12 cellular contexts compared by ENCODE assay signal in genomic region chr9:89177021-89177400, GRCh38. TPM values are rescaled to one million over a fixed set of nuclear protein-coding genes. Genes with fewer than 3 reads are reported as not detected.
DNase-seq lines count a peak whose midpoint lies in the region; FAIRE-seq and TF ChIP-seq lines count a peak whose summit lies in the region.
"Had no signal": no experiment of that assay in that cellular context is flagged by ENCODE, and none has a peak within 500 bp of the region (broad histone marks: within the 10 kb centered on the region; RNA-seq: fewer than 3 reads in every experiment).

No MANE protein-coding gene starts in this region.

- no peak for FAIRE-seq in urothelium cell line (lab: Jason Lieb, UNC)

- H3K9me3 Mint-ChIP-seq in nephron, result no peaks in the 10 kb centered on the region
- H3K9me3 Mint-ChIP-seq: activated naive CD4-positive, alpha-beta T cell treated with anti-CD3 and anti-CD28 coated beads, Interleukin-2, amount 50 U/mL, for 24 hours; CD8-positive, alpha-beta T cell had no signal

- peaks cover 88% of the 10 kb centered on the region for H3K27me3 Mint-ChIP-seq in nephron (ENCODE audit: low read depth)

- peak overlapping the region; percentile 47 for H3K4me3 ChIP-seq in NB4 (ENCODE audit: low read depth, low read length)
- H3K4me3 ChIP-seq in esophagus muscularis mucosa, result peak overlapping the region; percentile 51 to 64 (median 53)

- H3K36me3 Mint-ChIP-seq in nephron (ENCODE audit: low read depth), result no peaks in the 10 kb centered on the region
- H3K36me3 Mint-ChIP-seq: activated naive CD4-positive, alpha-beta T cell treated with anti-CD3 and anti-CD28 coated beads, Interleukin-2, amount 50 U/mL, for 24 hours; CD8-positive, alpha-beta T cell had no signal

- TF ChIP-seq CTCF in NB4 (IDR thresholded peaks at IDR 0.05; ENCODE audit: low read depth, low read length), result no peak
- no peak for TF ChIP-seq CTCF in esophagus muscularis mucosa (IDR thresholded peaks at IDR 0.05)
- TF ChIP-seq CTCF in nephron (IDR thresholded peaks at IDR 0.05; ENCODE audit: unreplicated experiment in 3 of 3), result no peak

- peak overlapping the region in 2 of 4 donors; percentile 43 to 50 for H3K27ac ChIP-seq in esophagus muscularis mucosa (replicated peaks in 1 of 4)

- WGBS in esophagus muscularis mucosa, result 40% methylated on average over 8 of the region's 8 CpGs

- H3K9me3 ChIP-seq in esophagus muscularis mucosa, result no peaks in the 10 kb centered on the region

- no peak for TF ChIP-seq EP300 in esophagus muscularis mucosa (IDR thresholded peaks at IDR 0.05)

- DNase-seq in AG08396 (ENCODE audit: low spot score) (peak; percentile 31), NB4 (ENCODE audit: low read depth) (peak; percentile 46), esophagus muscularis mucosa (ENCODE audit: extremely low spot score) (peak; percentile 77), activated gamma-delta T cell treated with Interleukin-2 at 50 U/mL for 16 hours (no peak), occipital lobe (lab: John Stamatoyannopoulos, UW) (no peak), mucosa of gallbladder (ENCODE audit: low spot score) (no peak), urothelium cell line (ENCODE audit: low spot score) (no peak)
- DNase-seq: NCI-H1105 had no signal

- peak overlapping the region; percentile 68 to 80 (median 78) for H3K4me3 Mint-ChIP-seq in nephron
- H3K4me3 Mint-ChIP-seq: activated CD4-positive, alpha-beta T cell treated with anti-CD3 and anti-CD28 coated beads for 36 hours; activated naive CD4-positive, alpha-beta T cell treated with anti-CD3 and anti-CD28 coated beads, Interleukin-2, amount 50 U/mL, for 24 hours; CD8-positive, alpha-beta T cell had no signal

- H3K4me1 ChIP-seq in esophagus muscularis mucosa, result peaks cover 25 to 48% (median 42%) of the 10 kb centered on the region in 4 donors

- no peaks in the 10 kb centered on the region for H3K36me3 ChIP-seq in esophagus muscularis mucosa

- intact Hi-C loops in esophagus muscularis mucosa (cut with DNase I), result loop anchor here (5.0 to 10.0 kb wide), 2 partner anchors 35 to 128 kb away; no protein-coding TSS in a partner anchor

- peaks cover 27% of the 10 kb centered on the region for H3K4me1 Mint-ChIP-seq in nephron

- TF ChIP-seq POLR2A in NB4 (IDR thresholded peaks at IDR 0.05; ENCODE audit: extremely low read depth, insufficient read length) (no peak), esophagus muscularis mucosa (IDR thresholded peaks at IDR 0.05; ENCODE audit: low read depth) (no peak)

- no peak overlapping the region for H3K27ac Mint-ChIP-seq in nephron
- H3K27ac Mint-ChIP-seq: activated CD4-positive, alpha-beta T cell treated with anti-CD3 and anti-CD28 coated beads for 36 hours; activated naive CD4-positive, alpha-beta T cell treated with anti-CD3 and anti-CD28 coated beads, Interleukin-2, amount 50 U/mL, for 24 hours; CD8-positive, alpha-beta T cell had no signal

- peaks cover 0 to 59% (median 23%) of the 10 kb centered on the region in 4 donors for H3K27me3 ChIP-seq in esophagus muscularis mucosa

RNA-seq across cellular contexts. Expression of gene SHC3, which starts 1.6 kb away (rescaled TPM):
- total RNA-seq in esophagus muscularis mucosa (1 to 10 TPM; 2.2 to 4.0 (median 3.1) TPM), occipital lobe (51.5 TPM), mucosa of gallbladder (1.7 TPM)
- total RNA-seq: activated CD4-positive, alpha-beta T cell treated with anti-CD3 and anti-CD28 coated beads for 36 hours; CD8-positive, alpha-beta T cell had no signal

Comparison
In these comparisons a context has a peak if more than half of its experiments do, and no peak if none do; other contexts are left out.
1. DNase-seq: peak in AG08396 (single experiment), NB4 (single experiment) and esophagus muscularis mucosa (single experiment); none in activated gamma-delta T cell treated with Interleukin-2 at 50 U/mL for 16 hours (single experiment), occipital lobe (single experiment), mucosa of gallbladder (single experiment) and urothelium cell line (single experiment).
2. RNA of gene SHC3, which starts 1.6 kb away (total RNA-seq): 51.5 TPM in occipital lobe (single experiment); 2.2 to 4.0 TPM in esophagus muscularis mucosa and 1.7 TPM in mucosa of gallbladder (single experiment); every median in the first group is over 10 times any median in the second.